ENCODE assay signal across 11 cellular contexts in the genomic region with DNA sequence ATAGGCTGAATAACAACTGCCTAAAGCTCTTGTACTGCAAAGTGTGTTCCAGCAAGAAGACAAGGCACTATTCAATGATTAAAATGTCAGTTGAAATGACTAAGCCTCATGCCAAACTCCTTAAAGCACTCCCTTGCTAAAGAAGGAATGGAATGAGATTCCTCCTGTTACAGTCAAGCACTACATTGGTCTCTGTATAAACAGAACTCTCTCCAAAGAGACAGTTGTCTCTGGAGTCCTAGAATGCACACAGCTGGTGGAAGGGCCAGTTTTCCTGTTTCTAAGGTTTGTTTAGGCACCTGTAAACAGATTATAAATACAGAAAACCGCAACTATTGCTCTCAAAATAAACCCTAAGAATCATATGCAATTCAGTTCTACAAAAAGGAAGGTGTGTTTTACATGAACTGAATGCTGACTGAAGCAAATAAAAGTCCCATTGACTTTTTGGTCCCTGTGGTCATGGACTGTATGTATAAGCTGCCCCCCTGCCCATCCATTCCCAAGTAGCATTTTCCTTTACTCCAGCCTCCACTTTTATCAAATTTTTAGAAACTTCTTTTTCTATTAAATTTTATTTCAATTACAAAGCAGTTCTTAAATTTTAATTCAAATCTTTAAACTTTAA. TPM values are rescaled to one million over a fixed set of nuclear protein-coding genes. Genes with fewer than 3 reads are reported as not detected.
DNase-seq lines count a peak whose midpoint lies in the region; ATAC-seq and TF ChIP-seq lines count a peak whose summit lies in the region.
"Had no signal": no experiment of that assay in that cellular context is flagged by ENCODE, and none has a peak within 500 bp of the region (broad histone marks: within the 10 kb centered on the region; RNA-seq: fewer than 3 reads in every experiment).

No MANE protein-coding gene starts in this region.

- H3K4me3 ChIP-seq in epithelial cell of esophagus (ENCODE audit: low read length) = no peak overlapping the region
- no peak overlapping the region for H3K4me3 ChIP-seq in mucosa of descending colon

- peaks cover 10% of the 10 kb centered on the region for H3K4me1 ChIP-seq in mucosa of descending colon (ENCODE audit: low read depth)

- intact Hi-C loops in mucosa of descending colon (cut with DNase I, micrococcal nuclease) = no loop called here

- TF ChIP-seq CTCF in epithelial cell of esophagus (IDR thresholded peaks at IDR 0.05; ENCODE audit: insufficient read depth, low read depth, low read length, missing control alignments) (no peak), mucosa of descending colon (IDR thresholded peaks at IDR 0.05) (no peak)

- peak; percentile 91 for DNase-seq in ACHN
- peak; percentile 88 for DNase-seq in M059J (ENCODE audit: low read depth)
- peak; percentile 83 for DNase-seq in epithelial cell of esophagus (ENCODE audit: low read depth)
- no peak for DNase-seq in mucosa of descending colon
- no peak for DNase-seq in left lobe of liver (ENCODE audit: low spot score)
- no peak for DNase-seq in NCI-H128 (lab: John Stamatoyannopoulos, UW; ENCODE audit: unreplicated experiment)
- no peak for DNase-seq in G401 (ENCODE audit: low spot score)
- DNase-seq: CD8-positive, alpha-beta T cell; NCI-H510A treated with DMSO at 0.1 percent for 48 hours; nephron progenitor cell had no signal

- in situ Hi-C loops in ACHN (cut with HindIII; ENCODE audit: low pct_ligation_motif_present, low pct_unique_long_range_greater_than_20kb, low sequenced_read_pairs) (no loop called here), G401 (cut with HindIII; ENCODE audit: low sequenced_read_pairs) (no loop called here)

- H3K36me3 ChIP-seq in mucosa of descending colon (ENCODE audit: low read depth) = no peaks in the 10 kb centered on the region

- no peaks in the 10 kb centered on the region for H3K9me3 ChIP-seq in mucosa of descending colon

- ATAC-seq in mucosa of descending colon (peak; percentile 82), left lobe of liver (no peak), GM21717 (IDR thresholded peaks at IDR 0.05; ENCODE audit: unreplicated experiment) (no peak)
- ATAC-seq: CD8-positive, alpha-beta T cell had no signal

RNA-seq across cellular contexts. Expression of a gene that starts 47.0 kb away (rescaled TPM):
- 67.0 and 112 TPM in 2 replicates for total RNA-seq in M059J (2014; rRNA removed; shearing (Covaris generic))
- total RNA-seq in mucosa of descending colon (100 to 1,000 TPM; 241 to 337 (median 259) TPM), left lobe of liver (33.4 TPM)
- 13.6 and 49.5 TPM in 2 replicates for total RNA-seq in G401 (2014; rRNA removed; shearing (Covaris generic))
- total RNA-seq: CD8-positive, alpha-beta T cell had no signal

Comparison
In these comparisons a context has a peak if more than half of its experiments do, and no peak if none do; other contexts are left out.
1. DNase-seq: peak in ACHN (single experiment), M059J (single experiment) and epithelial cell of esophagus (single experiment); none in mucosa of descending colon (0 of 3), left lobe of liver (single experiment), NCI-H128 (single experiment) and G401 (single experiment).